ENCODE assay signal across 27 cellular contexts in the genomic region with DNA sequence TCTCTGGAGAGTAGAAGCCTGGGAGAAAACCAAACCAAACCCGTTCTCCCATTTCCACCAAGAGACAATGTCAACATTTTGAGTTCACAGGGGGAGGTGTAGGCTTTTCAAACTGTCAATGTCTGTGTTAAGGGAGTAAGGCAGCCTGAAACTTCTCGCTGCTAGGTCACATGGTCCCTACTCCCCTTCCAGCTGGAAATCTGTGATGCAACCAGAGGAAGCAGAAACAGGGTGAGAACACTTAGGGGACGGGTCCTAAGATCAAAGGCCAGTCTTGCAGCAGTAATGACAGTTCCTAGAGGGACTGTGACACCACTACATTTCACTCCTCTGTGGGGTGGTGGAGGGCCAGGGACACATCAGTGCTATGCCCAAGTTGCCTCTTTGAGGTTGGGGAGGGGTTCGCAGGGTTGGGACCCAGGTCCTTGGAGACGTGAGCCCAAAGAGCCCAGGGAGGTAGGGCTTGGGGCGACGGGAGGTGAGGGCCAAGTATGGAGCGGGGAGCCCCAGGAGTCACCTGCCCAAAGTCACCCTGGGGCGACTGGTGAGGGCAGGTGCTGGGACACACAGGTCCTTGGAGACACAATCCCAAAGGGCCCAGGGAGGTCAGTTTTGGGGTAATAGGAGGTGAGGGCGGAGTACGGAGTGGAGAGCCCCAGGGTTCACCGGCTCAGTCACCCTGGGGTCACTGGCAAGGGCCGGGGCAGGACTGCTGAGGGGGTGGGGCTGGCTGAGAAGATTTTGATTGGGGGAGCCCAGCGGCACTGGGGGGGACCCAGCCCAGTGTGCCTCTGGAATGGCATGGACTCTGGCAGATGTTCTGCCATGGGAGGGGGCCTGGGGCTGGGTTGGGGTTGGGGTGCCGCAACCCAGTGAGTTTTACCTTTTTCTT. TPM values are rescaled to one million over a fixed set of nuclear protein-coding genes. Genes with fewer than 3 reads are reported as not detected.
DNase-seq lines count a peak whose midpoint lies in the region; ATAC-seq and TF ChIP-seq lines count a peak whose summit lies in the region.
"Had no signal": no experiment of that assay in that cellular context is flagged by ENCODE, and none has a peak within 500 bp of the region (broad histone marks: within the 10 kb centered on the region; RNA-seq: fewer than 3 reads in every experiment).

No MANE protein-coding gene starts in this region.

- H3K4me1 Mint-ChIP-seq in chondrocyte (ENCODE audit: low read depth), result no peaks in the 10 kb centered on the region
- H3K4me1 Mint-ChIP-seq in activated T-helper 17 cell treated with anti-CD3 and anti-CD28 coated beads, Interleukin-2, amount 50 U/mL, for 72 hours, result no peaks in the 10 kb centered on the region
- H3K4me1 Mint-ChIP-seq: CD14-positive monocyte; CD8-positive, alpha-beta memory T cell had no signal

- ATAC-seq in HCT116 (0 out of 2 replicates have a peak, but pooled peaks have one; percentile 14), sciatic nerve (peak; percentile 24), GM18511 (IDR thresholded peaks at IDR 0.05; ENCODE audit: unreplicated experiment) (no peak)
- ATAC-seq in activated T-helper 17 cell treated with anti-CD3 and anti-CD28 coated beads, Interleukin-2, amount 50 U/mL, for 72 hours (replicated peaks), result no peak
- ATAC-seq: PC-3 had no signal

- no peaks in the 10 kb centered on the region for H3K36me3 Mint-ChIP-seq in chondrocyte (ENCODE audit: low read depth)
- no peaks in the 10 kb centered on the region for H3K36me3 Mint-ChIP-seq in activated T-helper 17 cell treated with anti-CD3 and anti-CD28 coated beads, Interleukin-2, amount 50 U/mL, for 72 hours (ENCODE audit: low read depth)
- H3K36me3 Mint-ChIP-seq: CD14-positive monocyte; CD8-positive, alpha-beta memory T cell had no signal

- H3K4me1 ChIP-seq in BLaER1 treated with 17β-estradiol and CSF1 and Interleukin-3, amounts not matched to agents 10 nM and 100 nM, result peaks cover 0 to 9% (median 3%) of the 10 kb centered on the region in 10 experiments; a peak in 11 of 20 replicates
- no peaks in the 10 kb centered on the region; a peak in 1 of 4 replicates for H3K4me1 ChIP-seq in HCT116 (ENCODE audit: control insufficient read depth in 1 of 2, insufficient read depth in 2 of 2, low read length in 2 of 2)

- H3K9me3 ChIP-seq in BLaER1 treated with 17β-estradiol and CSF1 and Interleukin-3, amounts not matched to agents 10 nM and 100 nM (replicated peaks in 1 of 11), result no peaks in the 10 kb centered on the region; a peak in 1 of 22 replicates
- no peaks in the 10 kb centered on the region for H3K9me3 ChIP-seq in HCT116 (ENCODE audit: control insufficient read depth in 1 of 2, insufficient read depth in 1 of 2, low read depth in 1 of 2, low read length in 2 of 2)
- H3K9me3 ChIP-seq: SK-N-SH had no signal

- H3K9me3 Mint-ChIP-seq in chondrocyte (ENCODE audit: low read depth), result peaks cover 8% of the 10 kb centered on the region
- H3K9me3 Mint-ChIP-seq in activated T-helper 17 cell treated with anti-CD3 and anti-CD28 coated beads, Interleukin-2, amount 50 U/mL, for 72 hours, result no peaks in the 10 kb centered on the region

- DNase-seq in HCT116 (ENCODE audit: low read depth, low spot score) (no peak), chondrocyte (ENCODE audit: low spot score) (peak; percentile 86), sciatic nerve (ENCODE audit: low spot score) (no peak), NCI-H1930 (lab: John Stamatoyannopoulos, UW) (no peak)
- DNase-seq: CD8-positive, alpha-beta memory T cell; DMS 273 treated with DMSO at 0.1 percent for 48 hours; DMS79 treated with DMSO at 0.1 percent for 48 hours; GF-D8; H9; HFFc6; IMR-90; MM.1S; NCI-H1105; NCI-H1436 treated with DMSO at 0.1 percent for 48 hours; NCI-H187 treated with DMSO at 0.1 percent for 48 hours; NCI-H2107; NCI-H524; NCI-H774; SK-N-SH had no signal

- CTCF ChIA-PET in HCT116 (lab: Charles Lee), result no interaction called here

- H3K9ac ChIP-seq in BLaER1 treated with 17β-estradiol and CSF1 and Interleukin-3, amounts not matched to agents 10 nM and 100 nM, result no peak overlapping the region
- no peak overlapping the region for H3K9ac ChIP-seq in HCT116 (ENCODE audit: low read length)
- H3K9ac ChIP-seq: GM23248, KMS-11, SK-N-SH had no signal

- TF ChIP-seq RAD21 in HCT116 (IDR thresholded peaks at IDR 0.05; ENCODE audit: low read depth), result no peak

- no peaks in the 10 kb centered on the region for H3K79me2 ChIP-seq in HCT116 (ENCODE audit: insufficient read depth, low read length)

- POLR2A ChIA-PET in HCT116 (lab: Charles Lee), result no interaction called here

- H3K27me3 ChIP-seq in BLaER1 treated with 17β-estradiol and CSF1 and Interleukin-3, amounts not matched to agents 10 nM and 100 nM, result peaks cover 0 to 5% (median 2%) of the 10 kb centered on the region in 11 experiments; a peak in 12 of 22 replicates
- peaks cover 14% of the 10 kb centered on the region; the same call in 1 of the 2 replicates for H3K27me3 ChIP-seq in HCT116 (ENCODE audit: insufficient read depth, low read length)

- no peaks in the 10 kb centered on the region for H4K20me1 ChIP-seq in BLaER1 treated with 17β-estradiol and CSF1 and Interleukin-3, amounts not matched to agents 10 nM and 100 nM
- H4K20me1 ChIP-seq in HCT116 (ENCODE audit: insufficient read depth), result no peaks in the 10 kb centered on the region

- no peak overlapping the region for H3K4me3 Mint-ChIP-seq in chondrocyte (ENCODE audit: unreplicated experiment)
- no peak overlapping the region for H3K4me3 Mint-ChIP-seq in activated T-helper 17 cell treated with anti-CD3 and anti-CD28 coated beads, Interleukin-2, amount 50 U/mL, for 72 hours
- H3K4me3 Mint-ChIP-seq: CD14-positive monocyte; CD8-positive, alpha-beta memory T cell; H9; HFFc6 had no signal

- no peak for TF ChIP-seq POLR2A in HCT116 (IDR thresholded peaks at IDR 0.05; ENCODE audit: borderline replicate concordance, extremely low read depth, insufficient read depth, insufficient read length)

- H3K36me3 ChIP-seq in BLaER1 treated with 17β-estradiol and CSF1 and Interleukin-3, amounts not matched to agents 10 nM and 100 nM, result no peaks in the 10 kb centered on the region
- no peaks in the 10 kb centered on the region for H3K36me3 ChIP-seq in HCT116 (ENCODE audit: control insufficient read depth in 1 of 2, insufficient read depth in 2 of 2, low read length in 2 of 2)

- H3K4me2 ChIP-seq in BLaER1 treated with 17β-estradiol and CSF1 and Interleukin-3, amounts not matched to agents 10 nM and 100 nM, result peak overlapping the region in 6 of 11 experiments; percentile 0 to 53 (median 31); a peak in 9 of 22 replicates
- peak overlapping the region; percentile 29; the same call in 1 of the 2 replicates for H3K4me2 ChIP-seq in HCT116 (ENCODE audit: low read length)
- H3K4me2 ChIP-seq: KMS-11 had no signal

- H3K27ac ChIP-seq in BLaER1 treated with 17β-estradiol and CSF1 and Interleukin-3, amounts not matched to agents 10 nM and 100 nM, result no peak overlapping the region
- H3K27ac ChIP-seq in HCT116 (ENCODE audit: low read depth, low read length), result no peak overlapping the region
- H3K27ac ChIP-seq: GM23248, KMS-11 had no signal

- peaks cover 2% of the 10 kb centered on the region for H3K27me3 Mint-ChIP-seq in chondrocyte (ENCODE audit: low read depth)
- peaks cover 8% of the 10 kb centered on the region for H3K27me3 Mint-ChIP-seq in activated T-helper 17 cell treated with anti-CD3 and anti-CD28 coated beads, Interleukin-2, amount 50 U/mL, for 72 hours

- no peak overlapping the region for H2AFZ ChIP-seq in HCT116 (ENCODE audit: low read depth, low read length, poor library complexity, severe bottlenecking)
- H2AFZ ChIP-seq: GM23248 had no signal

- TF ChIP-seq CTCF in HCT116 (IDR thresholded peaks at IDR 0.05 in 2 of 3, conservative IDR thresholded peaks at IDR 0.05 in 1 of 3; ENCODE audit: borderline replicate concordance in 1 of 3, insufficient read depth in 1 of 3, low read depth in 2 of 3, low read length in 2 of 3) (no peak), chondrocyte (IDR thresholded peaks at IDR 0.05) (no peak)

- BruUV-seq in HCT116 (replicated peaks; lab: Mats Ljungman, UMichigan), result no TSS peak

- RAD21 ChIA-PET in HCT116 (lab: Charles Lee; ENCODE audit: low non-redundant PET in 1 of 2, low total read pairs in 2 of 2, uncharacterized antibody in 2 of 2, unreplicated experiment in 2 of 2), result no interaction called here

- H3K4me3 ChIP-seq in BLaER1 treated with 17β-estradiol and CSF1 and Interleukin-3, amounts not matched to agents 10 nM and 100 nM, result no peak overlapping the region
- H3K4me3 ChIP-seq in HCT116 (replicated peaks in 1 of 2; ENCODE audit: low read depth in 1 of 2, low read length in 2 of 2), result no peak overlapping the region
- H3K4me3 ChIP-seq: GM23248 had no signal

- H3K9me2 ChIP-seq in HCT116 (ENCODE audit: insufficient read depth), result no peaks in the 10 kb centered on the region
- H3K9me2 ChIP-seq: SK-N-SH had no signal

- no peak overlapping the region for H3K27ac Mint-ChIP-seq in chondrocyte (ENCODE audit: unreplicated experiment)
- no peak overlapping the region for H3K27ac Mint-ChIP-seq in activated T-helper 17 cell treated with anti-CD3 and anti-CD28 coated beads, Interleukin-2, amount 50 U/mL, for 72 hours
- H3K27ac Mint-ChIP-seq: CD8-positive, alpha-beta memory T cell; H9; HFFc6 had no signal

- intact Hi-C loops in HCT116 (cut with micrococcal nuclease) (no loop called here), sciatic nerve (cut with DNase I) (no loop called here)

TF ChIP-seq in HCT116, 20 proteins besides CTCF, POLR2A, EP300 and RAD21 (continues in another document):
- no peak for TF ChIP-seq ZNF274 (IDR thresholded peaks at IDR 0.05; ENCODE audit: low read depth, low read length)
- no peak for TF ChIP-seq EGR1 (IDR thresholded peaks at IDR 0.05; ENCODE audit: low read depth)
- no peak for TF ChIP-seq TCF7L2 (IDR thresholded peaks at IDR 0.05; ENCODE audit: borderline replicate concordance, extremely low read depth, insufficient read depth, insufficient read length)
- TF ChIP-seq ELF1 (IDR thresholded peaks at IDR 0.05; ENCODE audit: borderline replicate concordance, low read depth), result no peak
- TF ChIP-seq FOSL1 (IDR thresholded peaks at IDR 0.05; ENCODE audit: low read depth), result no peak
- no peak for TF ChIP-seq CBX3 (IDR thresholded peaks at IDR 0.05; ENCODE audit: low read depth)
- TF ChIP-seq SP1 (IDR thresholded peaks at IDR 0.05; ENCODE audit: low read depth), result no peak
- no peak for TF ChIP-seq CEBPB (IDR thresholded peaks at IDR 0.05; ENCODE audit: low read depth)
- TF ChIP-seq SRF (IDR thresholded peaks at IDR 0.05; ENCODE audit: low read depth), result no peak
- TF ChIP-seq ZFX (IDR thresholded peaks at IDR 0.05), result no peak
- no peak for TF ChIP-seq POLR2AphosphoS5 (IDR thresholded peaks at IDR 0.05; ENCODE audit: low read depth, low read length)

RNA-seq across cellular contexts. Expression of a gene that starts 0.6 kb away (rescaled TPM):
- not detected for total RNA-seq in HCT116 (2021; ENCODE audit: unreplicated experiment)
- polyA plus RNA-seq in HCT116 (2012), result 0.02 and 0.05 TPM in 2 replicates
- not detected in 3 replicates for total RNA-seq in chondrocyte
- not detected for total RNA-seq in sciatic nerve
- total RNA-seq in activated T-helper 17 cell treated with anti-CD3 and anti-CD28 coated beads, Interleukin-2, amount 50 U/mL, for 72 hours, result not detected
- total RNA-seq: A673; CD8-positive, alpha-beta memory T cell; GM23248; H9; HFFc6; IMR-90; PC-3 had no signal
- polyA plus RNA-seq: CD14-positive monocyte; CD8-positive, alpha-beta memory T cell; GM23248; IMR-90; SK-N-SH had no signal

Comparison
In these comparisons a context has a peak if more than half of its experiments do, and no peak if none do; other contexts are left out.
1. ATAC-seq: peak in HCT116 (single experiment) and sciatic nerve (single experiment); none in GM18511 (single experiment) and activated T-helper 17 cell treated with anti-CD3 and anti-CD28 coated beads, Interleukin-2, amount 50 U/mL, for 72 hours (single experiment).